ENCODE assay signal across 2 cellular contexts in genomic region chr12:57570438-57570837, GRCh38. TPM values are rescaled to one million over a fixed set of nuclear protein-coding genes. Genes with fewer than 3 reads are reported as not detected.
"Had no signal": no experiment of that assay in that cellular context is flagged by ENCODE, and none has a peak within 500 bp of the region (broad histone marks: within the 10 kb centered on the region; RNA-seq: fewer than 3 reads in every experiment).

No MANE protein-coding gene starts in this region.

RNA-seq across cellular contexts. Expression of gene KIF5A, which starts 20.6 kb away (rescaled TPM):
- total RNA-seq: HT-29, HT1080 had no signal

RNA-seq across cellular contexts. Expression of gene DTX3, which starts 34.2 kb away (rescaled TPM):
- total RNA-seq: HT-29 had no signal
